In genomic region chr22:22571862-22572261, GRCh38 we compare ENCODE assay signal across 38 cellular contexts. TPM values are rescaled to one million over a fixed set of nuclear protein-coding genes. Genes with fewer than 3 reads are reported as not detected.
"Had no signal": no experiment of that assay in that cellular context is flagged by ENCODE, and none has a peak within 500 bp of the region (broad histone marks: within the 10 kb centered on the region; RNA-seq: fewer than 3 reads in every experiment).

No MANE protein-coding gene starts in this region.

- H3K4me3 ChIP-seq: adrenal gland, ascending aorta, body of pancreas, breast epithelium, cardiac muscle cell had no signal

- H3K27me3 ChIP-seq: ascending aorta, body of pancreas, cardiac muscle cell had no signal

- H3K9me3 ChIP-seq: adrenal gland, ascending aorta, body of pancreas, breast epithelium had no signal

- DNase-seq: activated effector memory CD4-positive, alpha-beta T cell treated with anti-CD3 and anti-CD28 coated beads, Interleukin-2, amount 50 U/mL, for 16 hours; activated effector memory CD4-positive, alpha-beta T cell treated with Interleukin-2 at 50 U/mL for 16 hours; activated gamma-delta T cell; activated gamma-delta T cell treated with Interleukin-2 at 50 U/mL for 16 hours; activated naive CD4-positive, alpha-beta T cell; activated naive CD4-positive, alpha-beta T cell treated with anti-CD3 and anti-CD28 coated beads for 36 hours; activated naive CD4-positive, alpha-beta T cell treated with anti-CD3 and anti-CD28 coated beads, Interleukin-2, amount 10 ng/mL, durations not matched to agents 7 days and 5 days; activated naive CD4-positive, alpha-beta T cell treated with anti-CD3 and anti-CD28 coated beads, Interleukin-2, amount 50 U/mL, for 16 hours; activated naive CD4-positive, alpha-beta T cell treated with Interleukin-2 at 50 U/mL for 16 hours; activated naive CD8-positive, alpha-beta T cell treated with anti-CD3 and anti-CD28 coated beads for 36 hours; activated naive CD8-positive, alpha-beta T cell treated with anti-CD3 and anti-CD28 coated beads, Interleukin-2, amount 10 ng/mL, durations not matched to agents 7 days and 5 days; activated naive CD8-positive, alpha-beta T cell treated with anti-CD3 and anti-CD28 coated beads, Interleukin-2, amount 50 U/mL, for 24 hours; activated T-cell treated with anti-CD3 and anti-CD28 coated beads, Interleukin-2, amount 50 U/mL, for 4 hours; activated T-cell treated with anti-CD3 and anti-CD28 coated beads, Interleukin-2, amount 50 U/mL, for 48 hours; activated T-cell treated with anti-CD3 and anti-CD28 coated beads, Interleukin-2, amount 50 U/mL, for 72 hours; adrenal gland; amniotic stem cell; amygdala; anterior cingulate cortex; aorta; body of pancreas; brain microvascular endothelial cell; caudate nucleus; central memory CD4-positive, alpha-beta T cell; cerebellar nuclear complex had no signal

- FAIRE-seq: astrocyte, bronchial epithelial cell had no signal

- ATAC-seq: activated naive CD4-positive, alpha-beta T cell treated with anti-CD3 and anti-CD28 coated beads, Interleukin-2, amount 50 U/mL, for 72 hours; activated naive CD8-positive, alpha-beta T cell treated with anti-CD3 and anti-CD28 coated beads, Interleukin-2, amount 50 U/mL, for 24 hours; activated T-cell treated with anti-CD3 and anti-CD28 coated beads, Interleukin-2, amount 50 U/mL, for 4 hours; activated T-cell treated with anti-CD3 and anti-CD28 coated beads, Interleukin-2, amount 50 U/mL, for 72 hours; activated T-helper 17 cell treated with anti-CD3 and anti-CD28 coated beads, Interleukin-2, amount 50 U/mL, for 72 hours; body of pancreas had no signal

- H3K4me1 ChIP-seq: adrenal gland, ascending aorta, body of pancreas, breast epithelium had no signal

- H3K27ac ChIP-seq: adrenal gland, ascending aorta, body of pancreas, brain microvascular endothelial cell, breast epithelium, cardiac muscle cell had no signal

- H3K36me3 ChIP-seq: adrenal gland, ascending aorta, brain microvascular endothelial cell, breast epithelium, cardiac muscle cell had no signal

RNA-seq across cellular contexts. Expression of gene PRAME, which starts 12.8 kb away (rescaled TPM):
- total RNA-seq: activated naive CD4-positive, alpha-beta T cell treated with anti-CD3 and anti-CD28 coated beads for 36 hours; activated naive CD8-positive, alpha-beta T cell treated with anti-CD3 and anti-CD28 coated beads for 36 hours; activated naive CD8-positive, alpha-beta T cell treated with anti-CD3 and anti-CD28 coated beads, Interleukin-2, amount 10 ng/mL, durations not matched to agents 7 days and 5 days; activated T-helper 1 cell treated with anti-CD3 and anti-CD28 coated beads, Interleukin-12 subunit alpha, Interleukin-12 subunit beta, Interleukin-2, Interleukin-4 antibody, amounts not matched to agents 30 ng/mL and 10 ng/mL and 1 ng/mL, durations not matched to agents 14 hours and 24 hours and 36 hours; activated T-helper 17 cell treated with anti-CD3 and anti-CD28 coated beads, Interleukin-2, amount 50 U/mL, for 72 hours; activated T-helper 2 cell treated with anti-CD3 and anti-CD28 coated beads, Interferon-gamma antibody, Interleukin-2, Interleukin-4, amounts not matched to agents 10 μg/mL and 5 μg/mL and 100 μg/mL, durations not matched to agents 14 hours and 24 hours and 36 hours; aorta; ascending aorta; astrocyte; body of pancreas; bronchial epithelial cell; cardiac muscle cell; cerebellum; chondrocyte had no signal
- polyA plus RNA-seq: aorta, cardiac muscle cell had no signal

RNA-seq across cellular contexts. Expression of gene ZNF280A, which starts 51.8 kb away (rescaled TPM):
- total RNA-seq: activated naive CD4-positive, alpha-beta T cell treated with anti-CD3 and anti-CD28 coated beads for 36 hours; activated naive CD4-positive, alpha-beta T cell treated with anti-CD3 and anti-CD28 coated beads, Interleukin-2, amount 50 U/mL, for 72 hours; activated naive CD8-positive, alpha-beta T cell treated with anti-CD3 and anti-CD28 coated beads for 36 hours; activated naive CD8-positive, alpha-beta T cell treated with anti-CD3 and anti-CD28 coated beads, Interleukin-2, amount 10 ng/mL, durations not matched to agents 7 days and 5 days; activated T-cell treated with anti-CD3 and anti-CD28 coated beads, Interleukin-2, amount 50 U/mL, for 4 hours; activated T-cell treated with anti-CD3 and anti-CD28 coated beads, Interleukin-2, amount 50 U/mL, for 72 hours; activated T-helper 1 cell treated with anti-CD3 and anti-CD28 coated beads, Interleukin-12 subunit alpha, Interleukin-12 subunit beta, Interleukin-2, Interleukin-4 antibody, amounts not matched to agents 30 ng/mL and 10 ng/mL and 1 ng/mL, durations not matched to agents 14 hours and 24 hours and 36 hours; activated T-helper 17 cell treated with anti-CD3 and anti-CD28 coated beads, Interleukin-2, amount 50 U/mL, for 72 hours; activated T-helper 2 cell treated with anti-CD3 and anti-CD28 coated beads, Interferon-gamma antibody, Interleukin-2, Interleukin-4, amounts not matched to agents 10 μg/mL and 5 μg/mL and 100 μg/mL, durations not matched to agents 14 hours and 24 hours and 36 hours; aorta; ascending aorta; body of pancreas; breast epithelium; bronchial epithelial cell; cardiac muscle cell; cardiac septum; cerebellum; chondrocyte had no signal
- polyA plus RNA-seq: adipose tissue, aorta, cardiac muscle cell had no signal
